ENCODE assay signal across 12 cellular contexts in the genomic region with DNA sequence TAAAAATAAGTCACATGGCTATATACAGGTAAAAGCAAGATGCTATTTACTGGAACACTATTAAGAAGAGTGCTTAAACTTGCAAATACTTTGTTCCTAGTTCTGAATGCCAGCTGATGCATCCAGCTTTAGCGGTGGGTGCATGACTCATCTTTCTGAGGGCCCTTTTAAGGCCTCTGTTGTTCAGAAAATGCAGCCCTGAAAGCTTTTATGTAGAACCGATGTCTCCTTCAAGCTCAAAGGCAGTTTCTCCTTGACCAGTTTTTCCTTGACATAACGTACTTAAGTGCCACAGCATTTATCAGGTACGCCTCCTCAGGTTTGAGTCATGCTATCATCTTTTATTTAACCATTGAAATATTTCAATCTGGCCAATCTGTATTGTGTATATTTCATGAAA.
DNase-seq lines count a peak whose midpoint lies in the region; ATAC-seq, FAIRE-seq and TF ChIP-seq lines count a peak whose summit lies in the region.
"Had no signal": no experiment of that assay in that cellular context is flagged by ENCODE, and none has a peak within 500 bp of the region (broad histone marks: within the 10 kb centered on the region; RNA-seq: fewer than 3 reads in every experiment).

No MANE protein-coding gene starts in this region.

- H3K27me3 ChIP-seq in adipocyte (replicated peaks; ENCODE audit: control insufficient read depth, insufficient read depth, low read length) (no peaks in the 10 kb centered on the region), keratinocyte (ENCODE audit: control insufficient read depth, extremely low read depth, insufficient read depth, low read length) (no peaks in the 10 kb centered on the region)

- TF ChIP-seq CTCF in AG04449 (IDR thresholded peaks at IDR 0.05; ENCODE audit: insufficient read depth, low read length, missing control alignments) (no peak), keratinocyte (optimal IDR thresholded peaks at IDR 0.05 in 1 of 3, IDR thresholded peaks at IDR 0.05 in 1 of 3, conservative IDR thresholded peaks at IDR 0.05 in 1 of 3; ENCODE audit: extremely low read depth in 1 of 3, insufficient read depth in 2 of 3, low read length in 3 of 3) (no peak)

- H3K9me1 ChIP-seq in keratinocyte (ENCODE audit: control insufficient read depth, extremely low read depth, insufficient read depth, low read length), result no peaks in the 10 kb centered on the region

- FAIRE-seq in keratinocyte (lab: Jason Lieb, UNC), result peak; percentile 77

- H2AFZ ChIP-seq in keratinocyte (ENCODE audit: control insufficient read depth, low read length), result peak overlapping the region; percentile 64

- dilution Hi-C loops in keratinocyte (cut with MboI; ENCODE audit: extremely low pct_ligation_motif_present, low sequenced_read_pairs), result no loop called here

- POLR2A ChIA-PET in AG04449 (lab: Yijun Ruan, JAX), result no interaction called here

- CTCF ChIA-PET in AG04449 (lab: Yijun Ruan, JAX), result interaction anchor here (1.6 kb wide), 1 partner anchor 51 kb away, joined by 4 read pairs; no protein-coding TSS in a partner anchor

- H4K20me1 ChIP-seq in keratinocyte (ENCODE audit: control insufficient read depth, extremely low read depth, insufficient read depth, low read length), result no peaks in the 10 kb centered on the region

- H3K27ac ChIP-seq in keratinocyte (ENCODE audit: control insufficient read depth, insufficient read depth, low read length), result no peak overlapping the region

- H3K9me3 ChIP-seq in adipocyte (ENCODE audit: control insufficient read depth, low read length) (no peaks in the 10 kb centered on the region), keratinocyte (ENCODE audit: control insufficient read depth, low read depth, low read length) (no peaks in the 10 kb centered on the region)

- peak; percentile 12 for DNase-seq in AG04449 (ENCODE audit: low read depth, low spot score)
- peak; percentile 4 for DNase-seq in HS-5 (ENCODE audit: low read depth)
- DNase-seq in adipocyte (ENCODE audit: low read depth), result peak; percentile 59
- peak; percentile 1 for DNase-seq in keratinocyte (ENCODE audit: low read depth, low spot score)
- DNase-seq in Ammon's horn (ENCODE audit: low spot score), result no peak
- no peak for DNase-seq in epidermal melanocyte (ENCODE audit: insufficient read length, low spot score)
- DNase-seq: activated T-cell treated with anti-CD3 and anti-CD28 coated beads, Interleukin-2, amount 50 U/mL, for 48 hours; CD4-positive, CD25-positive, alpha-beta regulatory T cell; NCI-H2171; stimulated activated CD4-positive, alpha-beta T cell treated with anti-CD3 and anti-CD28 coated beads, Interleukin-12 subunit alpha, Interleukin-12 subunit beta, amount 100 ng/mL, for 4 hours had no signal

- H3K4me2 ChIP-seq in keratinocyte (ENCODE audit: control insufficient read depth, extremely low read depth, insufficient read depth, low read depth, low read length), result no peak overlapping the region

- H3K4me3 ChIP-seq in AG04449 (ENCODE audit: low read depth, low read length) (no peak overlapping the region), adipocyte (ENCODE audit: low read length) (no peak overlapping the region), keratinocyte (ENCODE audit: control insufficient read depth in 2 of 3, extremely low read depth in 1 of 3, insufficient read depth in 2 of 3, low read depth in 1 of 3, low read length in 3 of 3) (no peak overlapping the region)

- H3K79me2 ChIP-seq in keratinocyte (ENCODE audit: control insufficient read depth, insufficient read depth, low read length), result no peaks in the 10 kb centered on the region

- ATAC-seq in HG02884 (IDR thresholded peaks at IDR 0.05; ENCODE audit: unreplicated experiment) (no peak), GM18498 (IDR thresholded peaks at IDR 0.05; ENCODE audit: unreplicated experiment) (no peak)

- no peaks in the 10 kb centered on the region for H3K36me3 ChIP-seq in adipocyte (ENCODE audit: control insufficient read depth, insufficient read depth, low read length, severe bottlenecking)
- H3K36me3 ChIP-seq in keratinocyte (ENCODE audit: control insufficient read depth in 2 of 2, extremely low read depth in 1 of 2, insufficient read depth in 2 of 2, low read length in 2 of 2), result no peaks in the 10 kb centered on the region

- H3K4me1 ChIP-seq in adipocyte (ENCODE audit: control insufficient read depth, insufficient read depth, low read length), result peaks cover 36% of the 10 kb centered on the region
- H3K4me1 ChIP-seq in keratinocyte (ENCODE audit: control insufficient read depth, extremely low read depth, insufficient read depth, low read length), result peaks cover 3% of the 10 kb centered on the region

- H3K9ac ChIP-seq in adipocyte (ENCODE audit: low read length) (peak overlapping the region; percentile 72), keratinocyte (ENCODE audit: control insufficient read depth, extremely low read depth, insufficient read depth, low read length) (no peak overlapping the region)

Comparison
In these comparisons a context has a peak if more than half of its experiments do, and no peak if none do; other contexts are left out.
1. DNase-seq: peak in AG04449 (single experiment), HS-5 (single experiment), adipocyte (single experiment) and keratinocyte (single experiment); none in Ammon's horn (single experiment) and epidermal melanocyte (single experiment).